ENCODE assay signal across 8 cellular contexts in genomic region chr13:46321494-46322225, GRCh38.
DNase-seq lines count a peak whose midpoint lies in the region; ATAC-seq and TF ChIP-seq lines count a peak whose summit lies in the region.

No MANE protein-coding gene starts in this region.

- CTCF ChIA-PET in activated naive CD4-positive, alpha-beta T cell treated with anti-CD3 and anti-CD28 coated beads, Interleukin-2, amount 10 ng/mL, durations not matched to agents 7 days and 5 days (lab: Charles Lee) = interaction anchor here (0.6 to 2.0 kb wide), 34 partner anchors 10 to 812 kb away, joined by 3 to 24 read pairs (median 4); partner anchors contain the start of gene ZC3H13

- H3K27me3 Mint-ChIP-seq in activated naive CD4-positive, alpha-beta T cell treated with anti-CD3 and anti-CD28 coated beads, Interleukin-2, amount 10 ng/mL, durations not matched to agents 7 days and 5 days = peaks cover 11% of the 10 kb centered on the region

- DNase-seq in GDM1 (lab: John Stamatoyannopoulos, UW) (peak; percentile 56), HuH-7 (ENCODE audit: low spot score) (peak; percentile 36), head of caudate nucleus (peak; percentile 19 to 84 (median 62)), retina (peak; percentile 57)
- peak; percentile 84 for DNase-seq in activated naive CD4-positive, alpha-beta T cell treated with anti-CD3 and anti-CD28 coated beads, Interleukin-2, amount 10 ng/mL, durations not matched to agents 7 days and 5 days

- peak overlapping the region; percentile 77 for H3K27ac Mint-ChIP-seq in activated naive CD4-positive, alpha-beta T cell treated with anti-CD3 and anti-CD28 coated beads, Interleukin-2, amount 10 ng/mL, durations not matched to agents 7 days and 5 days

- intact Hi-C loops in head of caudate nucleus (cut with DNase I) = no loop called here

- H3K4me1 Mint-ChIP-seq in activated naive CD4-positive, alpha-beta T cell treated with anti-CD3 and anti-CD28 coated beads, Interleukin-2, amount 10 ng/mL, durations not matched to agents 7 days and 5 days = peaks cover 19% of the 10 kb centered on the region

- peak; percentile 87 for ATAC-seq in SK-N-SH treated with all-trans-retinoic acid at 6 μM for 48 hours
- no peak for ATAC-seq in GM19455 (IDR thresholded peaks at IDR 0.05; ENCODE audit: unreplicated experiment)
- no peak for ATAC-seq in HG02885 (IDR thresholded peaks at IDR 0.05; ENCODE audit: poor library complexity, unreplicated experiment)

- no peaks in the 10 kb centered on the region for H3K36me3 Mint-ChIP-seq in activated naive CD4-positive, alpha-beta T cell treated with anti-CD3 and anti-CD28 coated beads, Interleukin-2, amount 10 ng/mL, durations not matched to agents 7 days and 5 days

- H3K9me3 Mint-ChIP-seq in activated naive CD4-positive, alpha-beta T cell treated with anti-CD3 and anti-CD28 coated beads, Interleukin-2, amount 10 ng/mL, durations not matched to agents 7 days and 5 days = no peaks in the 10 kb centered on the region

- peak overlapping the region; percentile 48 for H3K4me3 Mint-ChIP-seq in activated naive CD4-positive, alpha-beta T cell treated with anti-CD3 and anti-CD28 coated beads, Interleukin-2, amount 10 ng/mL, durations not matched to agents 7 days and 5 days

TF ChIP-seq in SK-N-SH treated with all-trans-retinoic acid at 6 μM for 48 hours, 23 proteins besides CTCF, POLR2A, EP300 and RAD21:
- TF ChIP-seq ISL1 (CRISPR knock-in tag; IDR thresholded peaks at IDR 0.05) = no peak
TF ChIP-seq in SK-N-SH treated with all-trans-retinoic acid at 6 μM for 48 hours: peak in this region for 0.
